Comparison of ENCODE assay signal across 1 cellular context in genomic region chr20:6466065-6466810, GRCh38.
TF ChIP-seq lines count a peak whose summit lies in the region.

No MANE protein-coding gene starts in this region.

TF ChIP-seq in HepG2, 621 proteins besides CTCF, POLR2A, EP300 and RAD21 (continued from another document and continues in another):
- TF ChIP-seq ZBTB34 (CRISPR knock-in tag; IDR thresholded peaks at IDR 0.05) (no peak), PRDM10 (CRISPR knock-in tag; IDR thresholded peaks at IDR 0.05; ENCODE audit: low read depth) (no peak), ZNF646 (CRISPR knock-in tag; IDR thresholded peaks at IDR 0.05) (no peak), ZNF703 (CRISPR knock-in tag; IDR thresholded peaks at IDR 0.05; ENCODE audit: borderline replicate concordance) (no peak), TRIM24 (CRISPR knock-in tag; IDR thresholded peaks at IDR 0.05) (no peak), ARID5B (CRISPR knock-in tag; IDR thresholded peaks at IDR 0.05) (peak; percentile 48; the same call in 1 of the 2 replicates), PCBP2 (optimal IDR thresholded peaks at IDR 0.05; ENCODE audit: low read depth, low read length, poor library complexity, severe bottlenecking) (no peak), BCL6 (CRISPR knock-in tag; IDR thresholded peaks at IDR 0.05) (peak; percentile 43; the same call in 1 of the 2 replicates), ZNF780A (CRISPR knock-in tag; IDR thresholded peaks at IDR 0.05) (no peak), CEBPB (IDR thresholded peaks at IDR 0.05; ENCODE audit: borderline replicate concordance, low read depth, low read length) (no peak; the same call in 1 of the 2 replicates), ZBTB38 (CRISPR knock-in tag; IDR thresholded peaks at IDR 0.05) (no peak), SCMH1 (CRISPR knock-in tag; IDR thresholded peaks at IDR 0.05; ENCODE audit: borderline replicate concordance) (no peak), ZSCAN30 (CRISPR knock-in tag; IDR thresholded peaks at IDR 0.05) (no peak), ZFP82 (CRISPR knock-in tag; IDR thresholded peaks at IDR 0.05; ENCODE audit: borderline replicate concordance) (no peak), PREB (CRISPR knock-in tag; IDR thresholded peaks at IDR 0.05) (no peak), FOXA1 (IDR thresholded peaks at IDR 0.05) (no peak), FOXA1 (CRISPR knock-in tag; IDR thresholded peaks at IDR 0.05) (peak; percentile 42; the same call in 1 of the 2 replicates), ARNT (IDR thresholded peaks at IDR 0.05) (no peak), NFATC3 (CRISPR knock-in tag; IDR thresholded peaks at IDR 0.05) (no peak), ZNF501 (CRISPR knock-in tag; IDR thresholded peaks at IDR 0.05) (no peak), ZNF503 (CRISPR knock-in tag; IDR thresholded peaks at IDR 0.05) (no peak), FOXA3 (CRISPR knock-in tag; IDR thresholded peaks at IDR 0.05) (peak; percentile 89), ARNT2 (CRISPR knock-in tag; IDR thresholded peaks at IDR 0.05; ENCODE audit: low read depth) (no peak), KAT7 (CRISPR knock-in tag; IDR thresholded peaks at IDR 0.05; ENCODE audit: borderline replicate concordance) (no peak), MATR3 (CRISPR knock-in tag; IDR thresholded peaks at IDR 0.05) (no peak), NFKBIZ (CRISPR knock-in tag; IDR thresholded peaks at IDR 0.05) (no peak), TFDP1 (CRISPR knock-in tag; IDR thresholded peaks at IDR 0.05; ENCODE audit: borderline replicate concordance) (no peak), NFE2L2 (IDR thresholded peaks at IDR 0.05; ENCODE audit: low read length) (no peak), HNF4G (IDR thresholded peaks at IDR 0.05; ENCODE audit: borderline replicate concordance, low read depth, low read length) (no peak), HNF4G (CRISPR knock-in tag; IDR thresholded peaks at IDR 0.05; ENCODE audit: borderline replicate concordance, low read depth) (no peak), ZNF121 (CRISPR knock-in tag; IDR thresholded peaks at IDR 0.05) (no peak), PBX2 (CRISPR knock-in tag; IDR thresholded peaks at IDR 0.05) (no peak), FUBP1 (CRISPR knock-in tag; IDR thresholded peaks at IDR 0.05; ENCODE audit: borderline replicate concordance) (no peak), ZNF773 (CRISPR knock-in tag; IDR thresholded peaks at IDR 0.05; ENCODE audit: borderline replicate concordance) (no peak), RARG (CRISPR knock-in tag; IDR thresholded peaks at IDR 0.05; ENCODE audit: low read depth) (no peak), ZNF570 (CRISPR knock-in tag; IDR thresholded peaks at IDR 0.05; ENCODE audit: borderline replicate concordance) (no peak), GZF1 (CRISPR knock-in tag; IDR thresholded peaks at IDR 0.05) (no peak)
